Comparison of ENCODE assay signal across 8 cellular contexts in genomic region chr6:42979523-42980177, GRCh38. TPM values are rescaled to one million over a fixed set of nuclear protein-coding genes. Genes with fewer than 3 reads are reported as not detected.
DNase-seq lines count a peak whose midpoint lies in the region; ATAC-seq and TF ChIP-seq lines count a peak whose summit lies in the region.

No MANE protein-coding gene starts in this region.

- peak overlapping the region in 1 of 2 experiments; percentile 45 for H2BK12ac ChIP-seq in mesenchymal stem cell (ENCODE audit: low read length in 2 of 2)

- H3K36me3 ChIP-seq in mesenchymal stem cell (ENCODE audit: control insufficient read depth in 1 of 2, insufficient read depth in 2 of 2, low read depth in 1 of 2, low read length in 2 of 2) (peaks cover 0 to 6% of the 10 kb centered on the region in 2 experiments), uterus (no peaks in the 10 kb centered on the region)

- H3K14ac ChIP-seq in mesenchymal stem cell (ENCODE audit: low read length in 2 of 2) = no peak overlapping the region

- H3K4ac ChIP-seq in mesenchymal stem cell (ENCODE audit: low read depth in 1 of 2, low read length in 2 of 2) = peak overlapping the region; percentile 81 to 82

- H2BK15ac ChIP-seq in mesenchymal stem cell (ENCODE audit: low read depth, poor library complexity, severe bottlenecking) = peak overlapping the region; percentile 21

- peaks cover 13% of the 10 kb centered on the region for H3K36me3 Mint-ChIP-seq in activated CD8-positive, alpha-beta memory T cell treated with anti-CD3 and anti-CD28 coated beads, Interleukin-2, amount 10 ng/mL, durations not matched to agents 7 days and 5 days

- H3K27me3 Mint-ChIP-seq in activated CD8-positive, alpha-beta memory T cell treated with anti-CD3 and anti-CD28 coated beads, Interleukin-2, amount 10 ng/mL, durations not matched to agents 7 days and 5 days = no peaks in the 10 kb centered on the region

- H4K8ac ChIP-seq in mesenchymal stem cell (ENCODE audit: low read length) = peak overlapping the region; percentile 92

- TF ChIP-seq CTCF in uterus (IDR thresholded peaks at IDR 0.05) = no peak
- no peak for TF ChIP-seq CTCF in GM20000 (IDR thresholded peaks at IDR 0.05; ENCODE audit: extremely low read depth, missing control alignments)

- H3K27ac Mint-ChIP-seq in activated CD8-positive, alpha-beta memory T cell treated with anti-CD3 and anti-CD28 coated beads, Interleukin-2, amount 10 ng/mL, durations not matched to agents 7 days and 5 days = peak overlapping the region; percentile 97

- no peaks in the 10 kb centered on the region for H3K27me3 ChIP-seq in mesenchymal stem cell (ENCODE audit: control insufficient read depth in 1 of 2, insufficient read depth in 1 of 2, low read length in 2 of 2)
- H3K27me3 ChIP-seq in uterus = no peaks in the 10 kb centered on the region

- H2BK120ac ChIP-seq in mesenchymal stem cell (ENCODE audit: low read depth, low read length) = peak overlapping the region; percentile 38

- H2AK5ac ChIP-seq in mesenchymal stem cell (ENCODE audit: low read length, severe bottlenecking) = no peak overlapping the region

- CTCF ChIA-PET in activated CD8-positive, alpha-beta memory T cell treated with anti-CD3 and anti-CD28 coated beads, Interleukin-2, amount 10 ng/mL, durations not matched to agents 7 days and 5 days (lab: Charles Lee) = interaction anchor here (0.8 to 2.8 kb wide), 12 partner anchors 9 to 432 kb away, joined by 3 to 16 read pairs (median 4); partner anchors contain the start of genes CNPY3, KLHDC3 and MEA1

- no peak for TF ChIP-seq POLR2A in uterus (IDR thresholded peaks at IDR 0.05)

- no peak overlapping the region for H2AFZ ChIP-seq in mesenchymal stem cell (ENCODE audit: low read depth, low read length)

- H4K91ac ChIP-seq in mesenchymal stem cell (ENCODE audit: low read length) = no peak overlapping the region

- intact Hi-C loops in uterus (cut with DNase I; ENCODE audit: low total_unique reads) = loop anchor here (10.0 kb wide), 1 partner anchor 55 kb away; the partner anchor contains the start of gene CNPY3

- peak overlapping the region; percentile 93 for H3K9ac ChIP-seq in mesenchymal stem cell (ENCODE audit: low read length)

- no peak overlapping the region for H3K23ac ChIP-seq in mesenchymal stem cell (ENCODE audit: low read length in 2 of 2)

- no peaks in the 10 kb centered on the region for H3K9me3 ChIP-seq in mesenchymal stem cell (ENCODE audit: control insufficient read depth, low read length)
- H3K9me3 ChIP-seq in uterus = no peaks in the 10 kb centered on the region

- 64% methylated on average over 9 of the region's 9 CpGs for WGBS in mesenchymal stem cell

- peak overlapping the region; percentile 84 for H3K4me3 Mint-ChIP-seq in activated CD8-positive, alpha-beta memory T cell treated with anti-CD3 and anti-CD28 coated beads, Interleukin-2, amount 10 ng/mL, durations not matched to agents 7 days and 5 days

- no peak overlapping the region for H2BK5ac ChIP-seq in mesenchymal stem cell (ENCODE audit: low read depth, low read length, poor library complexity, severe bottlenecking)

- peak; percentile 4 for ATAC-seq in activated CD8-positive, alpha-beta memory T cell treated with anti-CD3 and anti-CD28 coated beads, Interleukin-2, amount 10 ng/mL, durations not matched to agents 7 days and 5 days
- ATAC-seq in GM21529 (IDR thresholded peaks at IDR 0.05; ENCODE audit: unreplicated experiment) = no peak

- H3K9me3 Mint-ChIP-seq in activated CD8-positive, alpha-beta memory T cell treated with anti-CD3 and anti-CD28 coated beads, Interleukin-2, amount 10 ng/mL, durations not matched to agents 7 days and 5 days (ENCODE audit: low read depth) = no peaks in the 10 kb centered on the region

- no peak for DNase-seq in activated CD8-positive, alpha-beta memory T cell treated with anti-CD3 and anti-CD28 coated beads, Interleukin-2, amount 10 ng/mL, durations not matched to agents 7 days and 5 days
- no peak for DNase-seq in activated CD8-positive, alpha-beta memory T cell treated with anti-CD3 and anti-CD28 coated beads for 24 hours
- DNase-seq in NCI-H226 (peak; percentile 5), mesenchymal stem cell (peak; percentile 67), uterus (no peak), GM20000 (ENCODE audit: low spot score) (no peak)

- H3K4me3 ChIP-seq in mesenchymal stem cell (ENCODE audit: insufficient read depth in 1 of 2, low read depth in 1 of 2, low read length in 2 of 2) = peak overlapping the region; percentile 81 to 85
- H3K4me3 ChIP-seq in uterus = peak overlapping the region; percentile 65 to 92

- H3K27ac ChIP-seq in cingulate gyrus (ENCODE audit: low read depth, low read length) (peak overlapping the region; percentile 71), mesenchymal stem cell (ENCODE audit: low read length, poor library complexity, severe bottlenecking) (peak overlapping the region; percentile 67), uterus (peak overlapping the region; percentile 83 to 87)

- H3K4me1 Mint-ChIP-seq in activated CD8-positive, alpha-beta memory T cell treated with anti-CD3 and anti-CD28 coated beads, Interleukin-2, amount 10 ng/mL, durations not matched to agents 7 days and 5 days = peaks cover 44% of the 10 kb centered on the region

- H3K4me2 ChIP-seq in mesenchymal stem cell (ENCODE audit: low read length, poor library complexity, severe bottlenecking) = peak overlapping the region; percentile 99

- H3K79me1 ChIP-seq in mesenchymal stem cell (replicated peaks; ENCODE audit: low read length, poor library complexity, severe bottlenecking) = peaks cover 8% of the 10 kb centered on the region

- H3K4me1 ChIP-seq in mesenchymal stem cell (ENCODE audit: control insufficient read depth, insufficient read depth, low read depth, low read length) (peaks cover 11% of the 10 kb centered on the region), uterus (peaks cover 0 to 7% of the 10 kb centered on the region in 2 donors)

- peak overlapping the region; percentile 49 to 55 for H3K18ac ChIP-seq in mesenchymal stem cell (ENCODE audit: low read depth in 1 of 2, low read length in 2 of 2)

RNA-seq across cellular contexts. Expression of gene PEX6, which starts 0.7 kb away (rescaled TPM):
- total RNA-seq in activated CD8-positive, alpha-beta memory T cell treated with anti-CD3 and anti-CD28 coated beads, Interleukin-2, amount 10 ng/mL, durations not matched to agents 7 days and 5 days = 10 to 100 TPM; 24.7 to 26.3 TPM
- 5.6 TPM for polyA plus RNA-seq in mesenchymal stem cell (2013, experiment 1 of 2)
- polyA plus RNA-seq in mesenchymal stem cell (2013, experiment 2 of 2) = 5.6 TPM
- total RNA-seq in uterus = 10 to 100 TPM; 19.2 to 38.2 (median 23.1) TPM

RNA-seq across cellular contexts. Expression of gene PPP2R5D, which starts 4.7 kb away (rescaled TPM):
- total RNA-seq in activated CD8-positive, alpha-beta memory T cell treated with anti-CD3 and anti-CD28 coated beads, Interleukin-2, amount 10 ng/mL, durations not matched to agents 7 days and 5 days = 10 to 100 TPM; 53.0 to 58.4 TPM
- 41.7 TPM for polyA plus RNA-seq in mesenchymal stem cell (2013, experiment 1 of 2)
- 40.9 TPM for polyA plus RNA-seq in mesenchymal stem cell (2013, experiment 2 of 2)
- 10 to 100 TPM; 28.7 to 43.8 (median 36.4) TPM for total RNA-seq in uterus

RNA-seq across cellular contexts. Expression of gene GNMT, which starts 19.1 kb away (rescaled TPM):
- total RNA-seq in activated CD8-positive, alpha-beta memory T cell treated with anti-CD3 and anti-CD28 coated beads, Interleukin-2, amount 10 ng/mL, durations not matched to agents 7 days and 5 days = under 1 TPM; 0.26 to 0.70 TPM
- polyA plus RNA-seq in mesenchymal stem cell (2013, experiment 1 of 2) = 0.15 TPM
- polyA plus RNA-seq in mesenchymal stem cell (2013, experiment 2 of 2) = 0.27 TPM
- total RNA-seq in uterus = 1 to 10 TPM in 1 of 4 donors, not detected in 3; 1.7 TPM

RNA-seq across cellular contexts. Expression of gene MEA1, which starts 34.1 kb away (rescaled TPM):
- 10 to 100 TPM; 61.8 to 75.2 TPM for total RNA-seq in activated CD8-positive, alpha-beta memory T cell treated with anti-CD3 and anti-CD28 coated beads, Interleukin-2, amount 10 ng/mL, durations not matched to agents 7 days and 5 days
- polyA plus RNA-seq in mesenchymal stem cell (2013, experiment 1 of 2) = 84.9 TPM
- polyA plus RNA-seq in mesenchymal stem cell (2013, experiment 2 of 2) = 88.1 TPM
- total RNA-seq in uterus = 10 to 100 TPM; 39.1 to 81.7 (median 43.2) TPM

RNA-seq across cellular contexts. Expression of gene KLHDC3, which starts 34.4 kb away (rescaled TPM):
- 10 to 100 TPM; 62.6 to 75.1 TPM for total RNA-seq in activated CD8-positive, alpha-beta memory T cell treated with anti-CD3 and anti-CD28 coated beads, Interleukin-2, amount 10 ng/mL, durations not matched to agents 7 days and 5 days
- 51.3 TPM for polyA plus RNA-seq in mesenchymal stem cell (2013, experiment 1 of 2)
- 51.0 TPM for polyA plus RNA-seq in mesenchymal stem cell (2013, experiment 2 of 2)
- 100 to 1,000 TPM in 1 of 4 donors, 10 to 100 TPM in 3; 19.7 to 152 (median 56.8) TPM for total RNA-seq in uterus

Comparison
In these comparisons a context has a peak if more than half of its experiments do, and no peak if none do; other contexts are left out.
1. DNase-seq: peak in NCI-H226 (single experiment) and mesenchymal stem cell (single experiment); none in activated CD8-positive, alpha-beta memory T cell treated with anti-CD3 and anti-CD28 coated beads, Interleukin-2, amount 10 ng/mL, durations not matched to agents 7 days and 5 days (single experiment), activated CD8-positive, alpha-beta memory T cell treated with anti-CD3 and anti-CD28 coated beads for 24 hours (single experiment), uterus (0 of 2) and GM20000 (single experiment).
2. Peak in every context shown above with its lines, with median percentiles within 50 percentile points of each other: H3K27ac ChIP-seq.